In genomic region chr5:96001262-96001661, GRCh38 we compare ENCODE assay signal across 16 cellular contexts.
"Had no signal": no experiment of that assay in that cellular context is flagged by ENCODE, and none has a peak within 500 bp of the region (broad histone marks: within the 10 kb centered on the region; RNA-seq: fewer than 3 reads in every experiment).

No MANE protein-coding gene starts in this region.

- DNase-seq: activated B cell treated with CpG ODN at 0.5 μM for 24 hours; activated CD4-positive, alpha-beta T cell treated with anti-CD3 and anti-CD28 coated beads, Interleukin-2, amount 10 ng/mL, durations not matched to agents 7 days and 5 days; activated CD8-positive, alpha-beta memory T cell treated with anti-CD3 and anti-CD28 coated beads, Interleukin-2, amount 50 U/mL, for 48 hours; activated gamma-delta T cell; activated T-cell treated with anti-CD3 and anti-CD28 coated beads, Interleukin-2, amount 50 U/mL, for 72 hours; amygdala; effector memory CD4-positive, alpha-beta T cell; foreskin keratinocyte; glutamatergic neuron; immature natural killer cell; left cardiac atrium; mammary epithelial cell; psoas muscle; stimulated activated naive B cell treated with anti-CD40 and anti-IgM and Interleukin-4, amounts not matched to agents 10 μg/mL and 1 μg/mL and 100 μg/mL, for 72 hours; T-helper 17 cell; tibial artery had no signal

- ATAC-seq: activated T-cell treated with anti-CD3 and anti-CD28 coated beads, Interleukin-2, amount 50 U/mL, for 72 hours; foreskin keratinocyte; left cardiac atrium; psoas muscle; stimulated activated naive B cell treated with anti-CD40 and anti-IgM and Interleukin-4, amounts not matched to agents 10 μg/mL and 1 μg/mL and 100 μg/mL, for 72 hours; T-helper 17 cell had no signal

- H3K9me3 ChIP-seq: tibial artery had no signal

- H3K4me3 ChIP-seq: psoas muscle, tibial artery had no signal

- H3K4me1 ChIP-seq: foreskin keratinocyte, psoas muscle, tibial artery had no signal

- H3K27ac ChIP-seq: foreskin keratinocyte, psoas muscle, tibial artery had no signal

- H3K36me3 ChIP-seq: tibial artery had no signal

- H3K27me3 ChIP-seq: foreskin keratinocyte, tibial artery had no signal
